9 cellular contexts compared by ENCODE assay signal in genomic region chr17:46764709-46765401, GRCh38. TPM values are rescaled to one million over a fixed set of nuclear protein-coding genes. Genes with fewer than 3 reads are reported as not detected.
A peak's percentile ranks its signal among the peaks of the same experiment; 100 is the strongest.
DNase-seq lines count a peak whose midpoint lies in the region; ATAC-seq lines count a peak whose summit lies in the region.
"Had no signal": no experiment of that assay in that cellular context is flagged by ENCODE, and none has a peak within 500 bp of the region (broad histone marks: within the 10 kb centered on the region; RNA-seq: fewer than 3 reads in every experiment).

No MANE protein-coding gene starts in this region.

- H2BK5ac ChIP-seq in mesenchymal stem cell (ENCODE audit: low read depth, low read length, poor library complexity, severe bottlenecking) = no peak overlapping the region

- H3K18ac ChIP-seq in mesenchymal stem cell (ENCODE audit: low read depth in 1 of 2, low read length in 2 of 2) = no peak overlapping the region

- no peak for ATAC-seq in HG03442 (IDR thresholded peaks at IDR 0.05; ENCODE audit: unreplicated experiment)

- no peak overlapping the region for H2BK15ac ChIP-seq in mesenchymal stem cell (ENCODE audit: low read depth, poor library complexity, severe bottlenecking)

- no peak overlapping the region for H4K8ac ChIP-seq in mesenchymal stem cell (ENCODE audit: low read length)

- DNase-seq in AG20443 (ENCODE audit: low spot score) (peak; percentile 79), NCI-H2196 (lab: John Stamatoyannopoulos, UW; ENCODE audit: unreplicated experiment) (peak; percentile 57), dermis blood vessel endothelial cell (peak; percentile 90), mesenchymal stem cell (peak; percentile 32), NK-92 (lab: John Stamatoyannopoulos, UW; ENCODE audit: unreplicated experiment) (no peak), NCI-H510A (lab: John Stamatoyannopoulos, UW) (no peak)
- no peak for DNase-seq in stimulated activated CD4-positive, alpha-beta T cell treated with anti-CD3 and anti-CD28 coated beads, Interleukin-1b, Interleukin-23, amount 100 ng/mL, for 48 hours

- no peak overlapping the region for H3K9ac ChIP-seq in mesenchymal stem cell (ENCODE audit: low read length)

- no peaks in the 10 kb centered on the region for H3K9me3 ChIP-seq in mesenchymal stem cell (ENCODE audit: control insufficient read depth, low read length)

- no peak overlapping the region for H3K14ac ChIP-seq in mesenchymal stem cell (ENCODE audit: low read length in 2 of 2)

- H3K23ac ChIP-seq in mesenchymal stem cell (ENCODE audit: low read length in 2 of 2) = no peak overlapping the region

- no peak overlapping the region for H3K4me2 ChIP-seq in mesenchymal stem cell (ENCODE audit: low read length, poor library complexity, severe bottlenecking)

- H3K4me3 ChIP-seq in mesenchymal stem cell (ENCODE audit: insufficient read depth in 1 of 2, low read depth in 1 of 2, low read length in 2 of 2) = no peak overlapping the region

- no peak overlapping the region for H2BK120ac ChIP-seq in mesenchymal stem cell (ENCODE audit: low read depth, low read length)

- peaks cover 2 to 13% of the 10 kb centered on the region in 2 experiments for H3K36me3 ChIP-seq in mesenchymal stem cell (ENCODE audit: control insufficient read depth in 1 of 2, insufficient read depth in 2 of 2, low read depth in 1 of 2, low read length in 2 of 2)

- WGBS in mesenchymal stem cell = 81% methylated on average over 13 of the region's 13 CpGs

- no peak overlapping the region for H4K91ac ChIP-seq in mesenchymal stem cell (ENCODE audit: low read length)

- no peak overlapping the region for H3K4ac ChIP-seq in mesenchymal stem cell (ENCODE audit: low read depth in 1 of 2, low read length in 2 of 2)

- H2BK12ac ChIP-seq in mesenchymal stem cell (ENCODE audit: low read length in 2 of 2) = no peak overlapping the region

- H3K27me3 ChIP-seq in mesenchymal stem cell (ENCODE audit: control insufficient read depth in 1 of 2, insufficient read depth in 1 of 2, low read length in 2 of 2) = no peaks in the 10 kb centered on the region

- peaks cover 5% of the 10 kb centered on the region for H3K79me1 ChIP-seq in mesenchymal stem cell (replicated peaks; ENCODE audit: low read length, poor library complexity, severe bottlenecking)

- H3K27ac ChIP-seq in mesenchymal stem cell (ENCODE audit: low read length, poor library complexity, severe bottlenecking) = no peak overlapping the region

- H3K4me1 ChIP-seq in mesenchymal stem cell (ENCODE audit: control insufficient read depth, insufficient read depth, low read depth, low read length) = peaks cover 16% of the 10 kb centered on the region

- no peak overlapping the region for H2AFZ ChIP-seq in mesenchymal stem cell (ENCODE audit: low read depth, low read length)

- no peak overlapping the region for H2AK5ac ChIP-seq in mesenchymal stem cell (ENCODE audit: low read length, severe bottlenecking)

RNA-seq across cellular contexts. Expression of gene WNT3, which starts 53.6 kb away (rescaled TPM):
- 0.65 and 0.85 TPM in 2 replicates for total RNA-seq in dermis blood vessel endothelial cell
- 1.1 TPM for polyA plus RNA-seq in mesenchymal stem cell (2013, experiment 1 of 2)
- polyA plus RNA-seq in mesenchymal stem cell (2013, experiment 2 of 2) = 1.1 TPM
- total RNA-seq: T-helper 1 cell treated with Interleukin-12 subunit alpha and Interleukin-12 subunit beta and Interleukin-4 antibody, amounts not matched to agents 30 ng/mL and 1 ng/mL, for 36 hours had no signal

Comparison
In these comparisons a context has a peak if more than half of its experiments do, and no peak if none do; other contexts are left out.
1. DNase-seq: peak in AG20443 (single experiment), NCI-H2196 (single experiment), dermis blood vessel endothelial cell (single experiment) and mesenchymal stem cell (single experiment); none in stimulated activated CD4-positive, alpha-beta T cell treated with anti-CD3 and anti-CD28 coated beads, Interleukin-1b, Interleukin-23, amount 100 ng/mL, for 48 hours (single experiment), NK-92 (single experiment) and NCI-H510A (single experiment).